Comparison of ENCODE assay signal across 8 cellular contexts in genomic region chr1:244918422-244919319, GRCh38. TPM values are rescaled to one million over a fixed set of nuclear protein-coding genes. Genes with fewer than 3 reads are reported as not detected.
DNase-seq lines count a peak whose midpoint lies in the region; ATAC-seq and TF ChIP-seq lines count a peak whose summit lies in the region.

No MANE protein-coding gene starts in this region.

- H3K4me3 ChIP-seq in ovary (peak overlapping the region; percentile 42), thyroid gland (replicated peaks in 1 of 3) (peak overlapping the region in 2 of 3 donors; percentile 42 to 45)

- H3K36me3 ChIP-seq in ovary (no peaks in the 10 kb centered on the region), thyroid gland (no peaks in the 10 kb centered on the region)

- peaks cover 1% of the 10 kb centered on the region for H3K4me1 ChIP-seq in ovary (ENCODE audit: insufficient read depth)
- no peaks in the 10 kb centered on the region for H3K4me1 ChIP-seq in thyroid gland

- H3K9me3 ChIP-seq in ovary = no peaks in the 10 kb centered on the region
- H3K9me3 ChIP-seq in thyroid gland = no peaks in the 10 kb centered on the region

- TF ChIP-seq POLR2A in ovary (IDR thresholded peaks at IDR 0.05) = no peak
- TF ChIP-seq POLR2A in thyroid gland (IDR thresholded peaks at IDR 0.05) = no peak

- DNase-seq in AG08396 (ENCODE audit: low spot score) (peak; percentile 51), RPMI7951 (ENCODE audit: low read depth) (peak; percentile 28), globus pallidus (ENCODE audit: low spot score) (peak; percentile 59), ovary (peak; percentile 22 to 53 (median 31)), thyroid gland (peak; percentile 57 to 59)
- DNase-seq in activated gamma-delta T cell treated with anti-CD3 and anti-CD28 coated beads, Interleukin-2, amount 50 U/mL, for 16 hours (ENCODE audit: low read depth) = peak; percentile 30

- no peak for TF ChIP-seq EP300 in ovary (IDR thresholded peaks at IDR 0.05)

- intact Hi-C loops in ovary (cut with DNase I) (no loop called here), thyroid gland (cut with DNase I) (no loop called here)

- H3K27ac ChIP-seq in ovary (peak overlapping the region in 1 of 2 donors; percentile 40), thyroid gland (no peak overlapping the region)

- no peak for TF ChIP-seq CTCF in ovary (IDR thresholded peaks at IDR 0.05)
- TF ChIP-seq CTCF in thyroid gland (IDR thresholded peaks at IDR 0.05) = peak in 1 of 6 experiments; percentile 15

- H3K27me3 ChIP-seq in ovary (no peaks in the 10 kb centered on the region), thyroid gland (no peaks in the 10 kb centered on the region)

- ATAC-seq in GM18909 (IDR thresholded peaks at IDR 0.05; ENCODE audit: poor library complexity, unreplicated experiment) (peak; percentile 67), HG03565 (IDR thresholded peaks at IDR 0.05; ENCODE audit: unreplicated experiment) (peak; percentile 42)

- 2 to 5% (median 3%) methylated on average over 40 to 62 of the region's 62 CpGs for WGBS in ovary, 3 donors
- WGBS in thyroid gland, 2 donors = 9 to 11% methylated on average over 25 to 29 of the region's 62 CpGs

RNA-seq across cellular contexts. Expression of gene HNRNPU, which starts 54.3 kb away (rescaled TPM):
- 201 and 226 TPM in 2 replicates for total RNA-seq in RPMI7951 (2014; rRNA removed; shearing (Covaris generic))
- total RNA-seq in ovary = 100 to 1,000 TPM; 269 to 408 (median 314) TPM
- 100 to 1,000 TPM; 163 to 377 TPM for polyA plus RNA-seq in ovary
- 100 to 1,000 TPM; 305 to 433 (median 344) TPM for total RNA-seq in thyroid gland
